ENCODE assay signal across 10 cellular contexts in the genomic region with DNA sequence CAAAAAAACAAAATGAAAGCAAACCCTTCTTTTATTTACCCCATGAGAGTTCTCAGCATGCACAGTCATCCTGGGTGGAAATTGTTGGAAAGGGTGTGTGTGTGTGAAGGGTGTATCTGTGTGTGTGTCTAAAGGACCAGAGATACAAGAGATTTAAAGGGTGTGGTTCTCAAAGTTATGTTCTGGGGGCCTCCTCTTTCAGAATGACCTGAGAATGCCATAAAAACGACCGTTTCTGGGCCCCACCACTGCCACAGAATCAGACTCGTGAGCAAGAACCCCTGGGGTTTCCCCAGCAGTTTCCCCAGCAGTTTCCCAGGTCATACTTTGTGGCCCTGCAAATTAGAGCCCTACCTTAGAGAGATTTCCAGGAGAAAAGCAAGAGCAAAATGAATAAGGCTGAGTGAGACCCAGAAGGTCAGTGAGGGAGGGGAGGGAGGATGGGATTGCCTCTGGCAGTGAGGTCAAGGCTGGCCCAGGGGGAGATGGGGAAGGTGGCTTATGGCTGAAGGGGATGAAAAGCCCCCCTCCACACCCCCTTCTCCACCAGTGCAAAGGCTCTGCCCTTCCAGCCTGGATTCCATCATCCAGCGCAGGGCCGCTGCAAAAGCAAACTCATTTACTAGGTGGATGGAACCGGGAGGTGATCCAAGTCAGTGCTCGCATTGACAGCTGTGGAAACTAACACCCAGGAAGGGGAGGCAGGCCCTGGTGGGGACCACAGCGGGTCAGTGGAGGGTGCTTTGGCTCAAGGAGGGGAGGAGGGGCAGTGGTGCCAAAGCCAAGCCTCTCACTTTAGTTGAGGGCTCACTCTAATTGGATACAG. TPM values are rescaled to one million over a fixed set of nuclear protein-coding genes. Genes with fewer than 3 reads are reported as not detected.
DNase-seq lines count a peak whose midpoint lies in the region; ATAC-seq and TF ChIP-seq lines count a peak whose summit lies in the region.
"Had no signal": no experiment of that assay in that cellular context is flagged by ENCODE, and none has a peak within 500 bp of the region (broad histone marks: within the 10 kb centered on the region; RNA-seq: fewer than 3 reads in every experiment).

No MANE protein-coding gene starts in this region.

- H3K4me3 ChIP-seq in choroid plexus epithelial cell (ENCODE audit: low read depth, low read length) (no peak overlapping the region), subcutaneous abdominal adipose tissue (ENCODE audit: low read depth in 1 of 5, low read length in 5 of 5) (no peak overlapping the region)

- H3K9me3 ChIP-seq in subcutaneous abdominal adipose tissue (ENCODE audit: control insufficient read depth in 5 of 5, low read length in 5 of 5): no peaks in the 10 kb centered on the region

- peaks cover 0 to 33% (median 27%) of the 10 kb centered on the region in 5 donors for H3K4me1 ChIP-seq in subcutaneous abdominal adipose tissue (ENCODE audit: control insufficient read depth in 5 of 5, insufficient read depth in 5 of 5, low read length in 5 of 5)

- no peak for TF ChIP-seq CTCF in choroid plexus epithelial cell (conservative IDR thresholded peaks at IDR 0.05; ENCODE audit: low read depth, low read length)

- peak overlapping the region; percentile 51 for H3K27ac ChIP-seq in subcutaneous abdominal adipose tissue (ENCODE audit: low read depth, low read length)

- H3K27ac Mint-ChIP-seq in activated naive CD4-positive, alpha-beta T cell treated with anti-CD3 and anti-CD28 coated beads, Interleukin-2, amount 50 U/mL, for 72 hours: peak overlapping the region in 1 of 2 donors; percentile 84

- no peaks in the 10 kb centered on the region for H3K9me3 Mint-ChIP-seq in activated naive CD4-positive, alpha-beta T cell treated with anti-CD3 and anti-CD28 coated beads, Interleukin-2, amount 50 U/mL, for 72 hours

- peaks cover 0 to 21% (median 16%) of the 10 kb centered on the region in 5 donors for H3K36me3 ChIP-seq in subcutaneous abdominal adipose tissue (ENCODE audit: control insufficient read depth in 5 of 5, insufficient read depth in 5 of 5, low read length in 5 of 5)

- peak in 1 of 2 donors; percentile 8 for DNase-seq in activated naive CD4-positive, alpha-beta T cell treated with anti-CD3 and anti-CD28 coated beads, Interleukin-2, amount 50 U/mL, for 72 hours (ENCODE audit: low spot score in 2 of 2)
- no peak for DNase-seq in activated naive CD4-positive, alpha-beta T cell treated with Interleukin-2 at 50 U/mL for 16 hours
- DNase-seq in choroid plexus epithelial cell (ENCODE audit: low read depth): peak; percentile 56
- no peak for DNase-seq in SIG-M5 treated with dmso at 0.1 percent for 504 hours (lab: John Stamatoyannopoulos, UW; ENCODE audit: unreplicated experiment)
- no peak for DNase-seq in hippocampal formation (lab: John Stamatoyannopoulos, UW)
- DNase-seq: cortex of kidney, DND-41 had no signal

- H3K36me3 Mint-ChIP-seq in activated naive CD4-positive, alpha-beta T cell treated with anti-CD3 and anti-CD28 coated beads, Interleukin-2, amount 50 U/mL, for 72 hours: peaks cover 8% of the 10 kb centered on the region in 2 donors

- peak overlapping the region in 1 of 5 donors; percentile 69 for H3K9ac ChIP-seq in subcutaneous abdominal adipose tissue (ENCODE audit: low read length in 5 of 5)

- peak; percentile 60 to 80 for ATAC-seq in activated naive CD4-positive, alpha-beta T cell treated with anti-CD3 and anti-CD28 coated beads, Interleukin-2, amount 50 U/mL, for 72 hours
- peak; percentile 51 for ATAC-seq in HG03378 (IDR thresholded peaks at IDR 0.05; ENCODE audit: unreplicated experiment)
- ATAC-seq in HG03135 (IDR thresholded peaks at IDR 0.05; ENCODE audit: unreplicated experiment): no peak

- H3K27me3 ChIP-seq in subcutaneous abdominal adipose tissue (ENCODE audit: control insufficient read depth in 5 of 5, insufficient read depth in 4 of 5, low read length in 5 of 5): no peaks in the 10 kb centered on the region

RNA-seq across cellular contexts. Expression of gene PYROXD2, which starts 10.2 kb away (rescaled TPM):
- 1 to 10 TPM; 2.3 to 7.0 TPM for total RNA-seq in activated naive CD4-positive, alpha-beta T cell treated with anti-CD3 and anti-CD28 coated beads, Interleukin-2, amount 50 U/mL, for 72 hours

RNA-seq across cellular contexts. Expression of gene HPS1, which starts 42.0 kb away (rescaled TPM):
- 10 to 100 TPM; 22.8 to 57.4 TPM for total RNA-seq in activated naive CD4-positive, alpha-beta T cell treated with anti-CD3 and anti-CD28 coated beads, Interleukin-2, amount 50 U/mL, for 72 hours
